In genomic region chr10:12708921-12709320, GRCh38 we compare ENCODE assay signal across 1 cellular context.
TF ChIP-seq lines count a peak whose summit lies in the region.

No MANE protein-coding gene starts in this region.

TF ChIP-seq in SK-N-SH, 30 proteins besides CTCF, POLR2A, EP300 and RAD21 (continued from another document):
- TF ChIP-seq ZBTB33 (IDR thresholded peaks at IDR 0.05; ENCODE audit: borderline replicate concordance, low read depth) = no peak
- no peak for TF ChIP-seq GABPA (IDR thresholded peaks at IDR 0.05; ENCODE audit: low read depth)
- TF ChIP-seq TCF12 (IDR thresholded peaks at IDR 0.05) = peak; percentile 42
- TF ChIP-seq FOSL2 (IDR thresholded peaks at IDR 0.05; ENCODE audit: borderline replicate concordance, low read depth) = peak; percentile 79
- no peak for TF ChIP-seq POLR2AphosphoS5 (IDR thresholded peaks at IDR 0.05; ENCODE audit: low read depth, low read length)
- peak; percentile 55 for TF ChIP-seq JUND (IDR thresholded peaks at IDR 0.05)
- no peak for TF ChIP-seq CHD2 (IDR thresholded peaks at IDR 0.05; ENCODE audit: low read length, partially characterized antibody)
- no peak for TF ChIP-seq USF2 (IDR thresholded peaks at IDR 0.05; ENCODE audit: borderline replicate concordance, low read depth, low read length)
- TF ChIP-seq MAX (IDR thresholded peaks at IDR 0.05; ENCODE audit: low read depth) = no peak
- TF ChIP-seq GATA2 (CRISPR knock-in tag; IDR thresholded peaks at IDR 0.05) = no peak
- no peak for TF ChIP-seq MEF2A (IDR thresholded peaks at IDR 0.05; ENCODE audit: borderline replicate concordance, low read depth)
- no peak for TF ChIP-seq RFX5 (IDR thresholded peaks at IDR 0.05; ENCODE audit: low read length)
- TF ChIP-seq YY1 (IDR thresholded peaks at IDR 0.05; ENCODE audit: low read depth) = no peak
- TF ChIP-seq ELF1 (IDR thresholded peaks at IDR 0.05) = no peak
TF ChIP-seq in SK-N-SH: peak in this region for 4.
